In genomic region chr17:80816241-80817103, GRCh38 we compare ENCODE assay signal across 17 cellular contexts.
DNase-seq lines count a peak whose midpoint lies in the region; ATAC-seq and TF ChIP-seq lines count a peak whose summit lies in the region.
"Had no signal": no experiment of that assay in that cellular context is flagged by ENCODE, and none has a peak within 500 bp of the region (broad histone marks: within the 10 kb centered on the region; RNA-seq: fewer than 3 reads in every experiment).

No MANE protein-coding gene starts in this region.

- no peaks in the 10 kb centered on the region for H3K9me3 ChIP-seq in left lung
- H3K9me3 ChIP-seq in upper lobe of right lung = no peaks in the 10 kb centered on the region
- H3K9me3 ChIP-seq: MG63 had no signal

- no peak overlapping the region for H3K4me3 ChIP-seq in left lung
- no peak overlapping the region for H3K4me3 ChIP-seq in upper lobe of right lung
- H3K4me3 ChIP-seq: MG63 had no signal

- no peaks in the 10 kb centered on the region for H3K27me3 Mint-ChIP-seq in activated naive CD8-positive, alpha-beta T cell treated with anti-CD3 and anti-CD28 coated beads for 36 hours
- no peaks in the 10 kb centered on the region for H3K27me3 Mint-ChIP-seq in activated naive CD8-positive, alpha-beta T cell treated with anti-CD3 and anti-CD28 coated beads, Interleukin-2, amount 50 U/mL, for 24 hours
- no peaks in the 10 kb centered on the region for H3K27me3 Mint-ChIP-seq in activated T-helper 1 cell treated with anti-CD3 and anti-CD28 coated beads, Interleukin-12 subunit alpha, Interleukin-12 subunit beta, Interleukin-2, Interleukin-4 antibody, amounts not matched to agents 30 ng/mL and 10 ng/mL and 1 ng/mL, durations not matched to agents 14 hours and 24 hours and 36 hours (ENCODE audit: insufficient read depth)
- H3K27me3 Mint-ChIP-seq: stimulated activated memory B cell treated with anti-CD40 and anti-IgM and Interleukin-4, amounts not matched to agents 10 μg/mL and 1 μg/mL and 100 μg/mL, for 72 hours had no signal

- H3K36me3 ChIP-seq in left lung = no peaks in the 10 kb centered on the region
- no peaks in the 10 kb centered on the region for H3K36me3 ChIP-seq in upper lobe of right lung

- TF ChIP-seq CTCF in left lung (IDR thresholded peaks at IDR 0.05) (no peak), upper lobe of right lung (IDR thresholded peaks at IDR 0.05) (no peak)

- H3K4me1 ChIP-seq in left lung = peaks cover 0 to 21% of the 10 kb centered on the region in 2 donors
- no peaks in the 10 kb centered on the region for H3K4me1 ChIP-seq in upper lobe of right lung

- H3K4me3 Mint-ChIP-seq in activated naive CD8-positive, alpha-beta T cell treated with anti-CD3 and anti-CD28 coated beads for 36 hours = no peak overlapping the region
- H3K4me3 Mint-ChIP-seq in activated naive CD8-positive, alpha-beta T cell treated with anti-CD3 and anti-CD28 coated beads, Interleukin-2, amount 50 U/mL, for 24 hours = no peak overlapping the region
- H3K4me3 Mint-ChIP-seq in activated T-helper 1 cell treated with anti-CD3 and anti-CD28 coated beads, Interleukin-12 subunit alpha, Interleukin-12 subunit beta, Interleukin-2, Interleukin-4 antibody, amounts not matched to agents 30 ng/mL and 10 ng/mL and 1 ng/mL, durations not matched to agents 14 hours and 24 hours and 36 hours = no peak overlapping the region
- H3K4me3 Mint-ChIP-seq: CD8-positive, alpha-beta memory T cell; stimulated activated memory B cell treated with anti-CD40 and anti-IgM and Interleukin-4, amounts not matched to agents 10 μg/mL and 1 μg/mL and 100 μg/mL, for 72 hours had no signal

- intact Hi-C loops in activated T-helper 1 cell treated with anti-CD3 and anti-CD28 coated beads, Interleukin-12 subunit alpha, Interleukin-12 subunit beta, Interleukin-2, Interleukin-4 antibody, amounts not matched to agents 30 ng/mL and 10 ng/mL and 1 ng/mL, durations not matched to agents 14 hours and 24 hours and 36 hours (cut with micrococcal nuclease) = no loop called here
- intact Hi-C loops in left lung (cut with DNase I) (no loop called here), upper lobe of right lung (cut with DNase I) (no loop called here)

- DNase-seq in activated naive CD8-positive, alpha-beta T cell treated with anti-CD3 and anti-CD28 coated beads for 36 hours = no peak
- no peak for DNase-seq in activated naive CD8-positive, alpha-beta T cell treated with anti-CD3 and anti-CD28 coated beads, Interleukin-2, amount 50 U/mL, for 24 hours
- no peak for DNase-seq in activated T-helper 1 cell treated with anti-CD3 and anti-CD28 coated beads, Interleukin-12 subunit alpha, Interleukin-12 subunit beta, Interleukin-2, Interleukin-4 antibody, amounts not matched to agents 30 ng/mL and 10 ng/mL and 1 ng/mL, durations not matched to agents 14 hours and 24 hours and 36 hours (ENCODE audit: low spot score)
- peak; percentile 25 to 67 for DNase-seq in left lung
- peak; percentile 42 for DNase-seq in upper lobe of right lung
- no peak for DNase-seq in NAMALWA (ENCODE audit: low spot score)
- no peak for DNase-seq in 8988T
- DNase-seq: CD8-positive, alpha-beta memory T cell; left ventricle myocardium superior; MG63; NCI-H146; NCI-H748 treated with DMSO at 0.1 percent for 48 hours; occipital lobe; SHP77; stimulated activated CD4-positive, alpha-beta T cell treated with anti-CD3 and anti-CD28 coated beads, Interleukin-15, amount 100 ng/mL, for 24 hours had no signal

- ATAC-seq in activated naive CD8-positive, alpha-beta T cell treated with anti-CD3 and anti-CD28 coated beads, Interleukin-2, amount 50 U/mL, for 24 hours = no peak
- no peak for ATAC-seq in left lung
- no peak for ATAC-seq in upper lobe of right lung
- ATAC-seq in GM21528 (IDR thresholded peaks at IDR 0.05; ENCODE audit: low FRiP score, unreplicated experiment) = no peak
- ATAC-seq: left ventricle myocardium superior; stimulated activated memory B cell treated with anti-CD40 and anti-IgM and Interleukin-4, amounts not matched to agents 10 μg/mL and 1 μg/mL and 100 μg/mL, for 72 hours had no signal

- H3K27ac Mint-ChIP-seq in activated naive CD8-positive, alpha-beta T cell treated with anti-CD3 and anti-CD28 coated beads for 36 hours = peak overlapping the region; percentile 29
- no peak overlapping the region for H3K27ac Mint-ChIP-seq in activated naive CD8-positive, alpha-beta T cell treated with anti-CD3 and anti-CD28 coated beads, Interleukin-2, amount 50 U/mL, for 24 hours
- H3K27ac Mint-ChIP-seq in activated T-helper 1 cell treated with anti-CD3 and anti-CD28 coated beads, Interleukin-12 subunit alpha, Interleukin-12 subunit beta, Interleukin-2, Interleukin-4 antibody, amounts not matched to agents 30 ng/mL and 10 ng/mL and 1 ng/mL, durations not matched to agents 14 hours and 24 hours and 36 hours = peak overlapping the region; percentile 23
- H3K27ac Mint-ChIP-seq: stimulated activated memory B cell treated with anti-CD40 and anti-IgM and Interleukin-4, amounts not matched to agents 10 μg/mL and 1 μg/mL and 100 μg/mL, for 72 hours had no signal

- H3K27ac ChIP-seq in left lung = no peak overlapping the region
- H3K27ac ChIP-seq in upper lobe of right lung = no peak overlapping the region

- peaks cover 2% of the 10 kb centered on the region for H3K9me3 Mint-ChIP-seq in activated naive CD8-positive, alpha-beta T cell treated with anti-CD3 and anti-CD28 coated beads for 36 hours
- no peaks in the 10 kb centered on the region for H3K9me3 Mint-ChIP-seq in activated naive CD8-positive, alpha-beta T cell treated with anti-CD3 and anti-CD28 coated beads, Interleukin-2, amount 50 U/mL, for 24 hours
- H3K9me3 Mint-ChIP-seq in activated T-helper 1 cell treated with anti-CD3 and anti-CD28 coated beads, Interleukin-12 subunit alpha, Interleukin-12 subunit beta, Interleukin-2, Interleukin-4 antibody, amounts not matched to agents 30 ng/mL and 10 ng/mL and 1 ng/mL, durations not matched to agents 14 hours and 24 hours and 36 hours = peaks cover 4% of the 10 kb centered on the region
- H3K9me3 Mint-ChIP-seq: CD8-positive, alpha-beta memory T cell; stimulated activated memory B cell treated with anti-CD40 and anti-IgM and Interleukin-4, amounts not matched to agents 10 μg/mL and 1 μg/mL and 100 μg/mL, for 72 hours had no signal

- H3K36me3 Mint-ChIP-seq in activated naive CD8-positive, alpha-beta T cell treated with anti-CD3 and anti-CD28 coated beads for 36 hours = peaks cover 26% of the 10 kb centered on the region
- peaks cover 25% of the 10 kb centered on the region for H3K36me3 Mint-ChIP-seq in activated naive CD8-positive, alpha-beta T cell treated with anti-CD3 and anti-CD28 coated beads, Interleukin-2, amount 50 U/mL, for 24 hours (ENCODE audit: low read depth)
- H3K36me3 Mint-ChIP-seq in activated T-helper 1 cell treated with anti-CD3 and anti-CD28 coated beads, Interleukin-12 subunit alpha, Interleukin-12 subunit beta, Interleukin-2, Interleukin-4 antibody, amounts not matched to agents 30 ng/mL and 10 ng/mL and 1 ng/mL, durations not matched to agents 14 hours and 24 hours and 36 hours (ENCODE audit: low read depth) = peaks cover 41% of the 10 kb centered on the region

- H3K27me3 ChIP-seq in left lung (no peaks in the 10 kb centered on the region), upper lobe of right lung (no peaks in the 10 kb centered on the region)
- H3K27me3 ChIP-seq: MG63 had no signal

- H3K4me1 Mint-ChIP-seq in activated naive CD8-positive, alpha-beta T cell treated with anti-CD3 and anti-CD28 coated beads for 36 hours = peaks cover 47% of the 10 kb centered on the region
- peaks cover 54% of the 10 kb centered on the region for H3K4me1 Mint-ChIP-seq in activated naive CD8-positive, alpha-beta T cell treated with anti-CD3 and anti-CD28 coated beads, Interleukin-2, amount 50 U/mL, for 24 hours
- H3K4me1 Mint-ChIP-seq in activated T-helper 1 cell treated with anti-CD3 and anti-CD28 coated beads, Interleukin-12 subunit alpha, Interleukin-12 subunit beta, Interleukin-2, Interleukin-4 antibody, amounts not matched to agents 30 ng/mL and 10 ng/mL and 1 ng/mL, durations not matched to agents 14 hours and 24 hours and 36 hours (ENCODE audit: low read depth) = peaks cover 88% of the 10 kb centered on the region

Comparison
In these comparisons a context has a peak if more than half of its experiments do, and no peak if none do; other contexts are left out.
1. DNase-seq: peak in left lung (2 of 2) and upper lobe of right lung (single experiment); none in activated naive CD8-positive, alpha-beta T cell treated with anti-CD3 and anti-CD28 coated beads for 36 hours (single experiment), activated naive CD8-positive, alpha-beta T cell treated with anti-CD3 and anti-CD28 coated beads, Interleukin-2, amount 50 U/mL, for 24 hours (single experiment), activated T-helper 1 cell treated with anti-CD3 and anti-CD28 coated beads, Interleukin-12 subunit alpha, Interleukin-12 subunit beta, Interleukin-2, Interleukin-4 antibody, amounts not matched to agents 30 ng/mL and 10 ng/mL and 1 ng/mL, durations not matched to agents 14 hours and 24 hours and 36 hours (single experiment), NAMALWA (single experiment) and 8988T (single experiment).